ENCODE assay signal across 8 cellular contexts in the genomic region with DNA sequence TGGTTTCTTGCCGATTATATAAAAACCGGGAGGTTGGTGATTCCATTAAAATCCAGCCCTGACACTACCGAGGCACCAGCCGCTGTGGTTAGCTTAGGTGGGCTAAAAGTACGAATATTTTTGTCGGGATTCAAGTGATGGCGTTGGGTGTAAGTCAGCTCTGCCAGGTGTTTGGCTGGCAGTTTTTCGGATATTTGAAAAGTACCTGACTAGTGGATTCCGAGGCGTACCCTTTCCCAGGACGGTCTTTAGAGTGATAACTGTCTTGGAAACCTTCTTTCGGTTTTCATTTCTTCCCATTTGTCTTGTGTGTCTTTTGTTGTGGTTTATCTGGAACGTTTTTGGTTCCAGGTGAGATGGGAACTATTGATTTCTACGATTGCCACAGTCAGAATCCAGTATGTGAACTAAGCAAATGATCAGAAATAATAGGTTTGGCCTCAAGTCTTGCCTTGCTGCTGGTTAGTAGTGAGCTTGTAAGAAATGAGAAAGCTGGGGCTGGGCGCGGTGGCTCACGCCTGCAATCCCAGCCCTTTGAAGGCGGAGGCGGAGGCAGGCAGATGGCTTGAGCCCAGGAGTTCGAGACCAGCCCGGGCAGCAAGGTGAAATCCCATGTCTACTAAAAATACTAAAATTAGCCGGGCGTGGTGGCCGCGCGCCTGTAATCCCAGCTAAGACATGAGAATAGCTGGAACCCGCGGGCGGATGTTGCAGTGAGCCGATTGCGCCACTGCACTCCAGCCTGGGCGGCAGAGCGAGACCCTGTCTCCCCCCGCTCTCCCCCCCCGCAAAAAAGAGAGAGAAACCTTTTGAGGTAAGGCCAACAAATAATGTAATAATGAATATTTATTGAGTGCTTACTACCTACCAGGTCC. TPM values are rescaled to one million over a fixed set of nuclear protein-coding genes. Genes with fewer than 3 reads are reported as not detected.
DNase-seq lines count a peak whose midpoint lies in the region; ATAC-seq and TF ChIP-seq lines count a peak whose summit lies in the region.

No MANE protein-coding gene starts in this region.

- peaks cover 0 to 2% of the 10 kb centered on the region in 2 donors for H3K27me3 Mint-ChIP-seq in CD4-positive, alpha-beta memory T cell
- peaks cover 30% of the 10 kb centered on the region for H3K27me3 Mint-ChIP-seq in WTC11 (ENCODE audit: low read depth)

- H3K4me3 Mint-ChIP-seq in CD4-positive, alpha-beta memory T cell = peak overlapping the region; percentile 93 to 99 (median 96)
- H3K4me3 Mint-ChIP-seq in WTC11 = peak overlapping the region; percentile 88
- peak overlapping the region; percentile 85 for H3K4me3 Mint-ChIP-seq in stimulated activated effector memory CD8-positive, alpha-beta T cell treated with anti-CD3 and anti-CD28 coated beads, Interleukin-12 subunit alpha, Interleukin-12 subunit beta, amount 100 ng/mL, for 72 hours

- peaks cover 2 to 14% of the 10 kb centered on the region in 2 donors for H3K36me3 Mint-ChIP-seq in CD4-positive, alpha-beta memory T cell
- no peaks in the 10 kb centered on the region for H3K36me3 Mint-ChIP-seq in WTC11
- H3K36me3 Mint-ChIP-seq in stimulated activated effector memory CD8-positive, alpha-beta T cell treated with anti-CD3 and anti-CD28 coated beads, Interleukin-12 subunit alpha, Interleukin-12 subunit beta, amount 100 ng/mL, for 72 hours = peaks cover 10% of the 10 kb centered on the region

- H3K4me3 ChIP-seq in CD4-positive, alpha-beta memory T cell (ENCODE audit: low read length in 2 of 2) = peak overlapping the region; percentile 75 to 89
- peak overlapping the region; percentile 81 for H3K4me3 ChIP-seq in HUES6 (ENCODE audit: low read depth, low read length)
- peak overlapping the region; percentile 91 for H3K4me3 ChIP-seq in lower lobe of right lung

- no peaks in the 10 kb centered on the region for H3K9me3 ChIP-seq in CD4-positive, alpha-beta memory T cell (ENCODE audit: control insufficient read depth in 1 of 2, low read length in 2 of 2)
- H3K9me3 ChIP-seq in HUES6 (ENCODE audit: control insufficient read depth, insufficient read depth, low read depth, low read length) = no peaks in the 10 kb centered on the region
- no peaks in the 10 kb centered on the region for H3K9me3 ChIP-seq in lower lobe of right lung

- H3K27ac ChIP-seq in CD4-positive, alpha-beta memory T cell (ENCODE audit: low read depth, low read length) = peak overlapping the region; percentile 86
- no peak overlapping the region for H3K27ac ChIP-seq in HUES6 (ENCODE audit: low read depth, low read length)
- peak overlapping the region; percentile 94 for H3K27ac ChIP-seq in lower lobe of right lung

- CTCF ChIA-PET in CD4-positive, alpha-beta memory T cell (lab: Charles Lee; ENCODE audit: partially characterized antibody) = interaction anchor here (0.7 to 1.7 kb wide), 7 partner anchors 26 to 152 kb away, joined by 3 to 7 read pairs (median 4); no protein-coding TSS in a partner anchor
- CTCF ChIA-PET in WTC11 (lab: Charles Lee) = interaction anchor here (0.7 to 1.1 kb wide), 2 partner anchors 70 to 338 kb away, joined by 3 to 4 read pairs; no protein-coding TSS in a partner anchor

- peak overlapping the region; percentile 59 for H3K9ac ChIP-seq in HUES6 (ENCODE audit: low read length)

- DNase-seq in CD4-positive, alpha-beta memory T cell = peak in 4 of 5 donors; percentile 27 to 39 (median 35)
- DNase-seq in WTC11 (ENCODE audit: low spot score) (no peak), dermis blood vessel endothelial cell (peak; percentile 54), lower lobe of right lung (peak; percentile 69), DMS153 treated with DMSO at 0.1 percent for 48 hours (lab: John Stamatoyannopoulos, UW; ENCODE audit: unreplicated experiment) (no peak)
- DNase-seq in stimulated activated effector memory CD8-positive, alpha-beta T cell treated with anti-CD3 and anti-CD28 coated beads, Interleukin-12 subunit alpha, Interleukin-12 subunit beta, amount 100 ng/mL, for 72 hours (ENCODE audit: low spot score in 2 of 2) = peak in 1 of 2 donors; percentile 60

- no peaks in the 10 kb centered on the region for H3K9me3 Mint-ChIP-seq in CD4-positive, alpha-beta memory T cell
- H3K9me3 Mint-ChIP-seq in WTC11 = no peaks in the 10 kb centered on the region
- H3K9me3 Mint-ChIP-seq in stimulated activated effector memory CD8-positive, alpha-beta T cell treated with anti-CD3 and anti-CD28 coated beads, Interleukin-12 subunit alpha, Interleukin-12 subunit beta, amount 100 ng/mL, for 72 hours = no peaks in the 10 kb centered on the region

- ATAC-seq in WTC11 = no peak
- ATAC-seq in lower lobe of right lung = peak in 1 of 2 donors; percentile 23
- ATAC-seq in stimulated activated effector memory CD8-positive, alpha-beta T cell treated with anti-CD3 and anti-CD28 coated beads, Interleukin-12 subunit alpha, Interleukin-12 subunit beta, amount 100 ng/mL, for 72 hours = no peak
- no peak for ATAC-seq in HG02852 (IDR thresholded peaks at IDR 0.05; ENCODE audit: unreplicated experiment)

- TF ChIP-seq CTCF in WTC11 (IDR thresholded peaks at IDR 0.05) (no peak), lower lobe of right lung (IDR thresholded peaks at IDR 0.05) (no peak)

- H3K27me3 ChIP-seq in CD4-positive, alpha-beta memory T cell (ENCODE audit: insufficient read depth, low read length) = no peaks in the 10 kb centered on the region
- peaks cover 25% of the 10 kb centered on the region for H3K27me3 ChIP-seq in HUES6 (ENCODE audit: control insufficient read depth, insufficient read depth, low read length)
- no peaks in the 10 kb centered on the region for H3K27me3 ChIP-seq in lower lobe of right lung (ENCODE audit: low read depth)

- peaks cover 34 to 62% (median 47%) of the 10 kb centered on the region in 4 donors for H3K4me1 Mint-ChIP-seq in CD4-positive, alpha-beta memory T cell
- H3K4me1 Mint-ChIP-seq in WTC11 = peaks cover 29% of the 10 kb centered on the region
- peaks cover 57% of the 10 kb centered on the region for H3K4me1 Mint-ChIP-seq in stimulated activated effector memory CD8-positive, alpha-beta T cell treated with anti-CD3 and anti-CD28 coated beads, Interleukin-12 subunit alpha, Interleukin-12 subunit beta, amount 100 ng/mL, for 72 hours

- H3K36me3 ChIP-seq in CD4-positive, alpha-beta memory T cell (ENCODE audit: insufficient read depth, low read length) = no peaks in the 10 kb centered on the region
- no peaks in the 10 kb centered on the region for H3K36me3 ChIP-seq in HUES6 (ENCODE audit: control insufficient read depth, insufficient read depth, low read length)
- H3K36me3 ChIP-seq in lower lobe of right lung = no peaks in the 10 kb centered on the region

- peak overlapping the region; percentile 90 to 98 (median 95) for H3K27ac Mint-ChIP-seq in CD4-positive, alpha-beta memory T cell
- peak overlapping the region; percentile 49; the same call in 1 of the 2 replicates for H3K27ac Mint-ChIP-seq in WTC11
- peak overlapping the region; percentile 90 for H3K27ac Mint-ChIP-seq in stimulated activated effector memory CD8-positive, alpha-beta T cell treated with anti-CD3 and anti-CD28 coated beads, Interleukin-12 subunit alpha, Interleukin-12 subunit beta, amount 100 ng/mL, for 72 hours

- intact Hi-C loops in CD4-positive, alpha-beta memory T cell (cut with micrococcal nuclease) = loop anchor here (1.0 to 5.0 kb wide), 5 partner anchors 40 to 201 kb away; a partner anchor contains a TSS
- intact Hi-C loops in lower lobe of right lung (cut with DNase I) = no loop called here

- H3K4me1 ChIP-seq in CD4-positive, alpha-beta memory T cell (ENCODE audit: insufficient read depth, low read length) = peaks cover 56% of the 10 kb centered on the region
- H3K4me1 ChIP-seq in HUES6 (ENCODE audit: control insufficient read depth, insufficient read depth, low read length) (peaks cover 6% of the 10 kb centered on the region; the same call in 1 of the 2 replicates), lower lobe of right lung (peaks cover 37% of the 10 kb centered on the region)

- POLR2A ChIA-PET in CD4-positive, alpha-beta memory T cell (lab: Charles Lee; ENCODE audit: partially characterized antibody) = interaction anchor here (0.6 to 4.2 kb wide), 6 partner anchors 13 to 199 kb away, joined by 3 to 42 read pairs (median 18); a partner anchor contains a TSS
- POLR2A ChIA-PET in WTC11 (lab: Charles Lee) = no interaction called here

TF ChIP-seq in WTC11, 78 proteins besides CTCF, POLR2A, EP300 and RAD21 (continues in another document):
- TF ChIP-seq, protein P1, sequence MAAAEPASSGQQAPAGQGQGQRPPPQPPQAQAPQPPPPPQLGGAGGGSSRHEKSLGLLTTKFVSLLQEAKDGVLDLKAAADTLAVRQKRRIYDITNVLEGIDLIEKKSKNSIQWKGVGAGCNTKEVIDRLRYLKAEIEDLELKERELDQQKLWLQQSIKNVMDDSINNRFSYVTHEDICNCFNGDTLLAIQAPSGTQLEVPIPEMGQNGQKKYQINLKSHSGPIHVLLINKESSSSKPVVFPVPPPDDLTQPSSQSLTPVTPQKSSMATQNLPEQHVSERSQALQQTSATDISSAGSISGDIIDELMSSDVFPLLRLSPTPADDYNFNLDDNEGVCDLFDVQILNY (CRISPR knock-in tag; IDR thresholded peaks at IDR 0.05) = no peak

RNA-seq across cellular contexts. Expression of a gene that starts 1.4 kb away (rescaled TPM):
- total RNA-seq in CD4-positive, alpha-beta memory T cell = 10 to 100 TPM; 60.0 to 60.2 TPM
- 100 to 1,000 TPM in 1 of 2 donors, 10 to 100 TPM in 1; 98.6 to 120 TPM for polyA plus RNA-seq in CD4-positive, alpha-beta memory T cell
- total RNA-seq in WTC11 (2021) = 21.4 to 24.5 TPM (median 23.7 TPM) in 3 replicates
- 73.2 and 110 TPM in 2 replicates for total RNA-seq in dermis blood vessel endothelial cell
- 37.7 TPM for total RNA-seq in lower lobe of right lung

RNA-seq across cellular contexts. Expression of a gene that starts 14.4 kb away (rescaled TPM):
- 10 to 100 TPM; 64.0 to 69.6 TPM for total RNA-seq in CD4-positive, alpha-beta memory T cell
- polyA plus RNA-seq in CD4-positive, alpha-beta memory T cell = 10 to 100 TPM; 13.2 to 26.5 TPM
- 21.8 to 22.9 TPM (median 22.9 TPM) in 3 replicates for total RNA-seq in WTC11 (2021)
- 8.8 and 15.3 TPM in 2 replicates for total RNA-seq in dermis blood vessel endothelial cell
- total RNA-seq in lower lobe of right lung = 33.1 TPM

RNA-seq across cellular contexts. Expression of a gene that starts 40.0 kb away (rescaled TPM):
- 10 to 100 TPM; 76.0 to 87.7 TPM for total RNA-seq in CD4-positive, alpha-beta memory T cell
- 10 to 100 TPM in 1 of 2 donors, 1 to 10 TPM in 1; 7.4 to 21.5 TPM for polyA plus RNA-seq in CD4-positive, alpha-beta memory T cell
- 63.6 to 68.7 TPM (median 64.4 TPM) in 3 replicates for total RNA-seq in WTC11 (2021)
- 82.4 and 154 TPM in 2 replicates for total RNA-seq in dermis blood vessel endothelial cell
- total RNA-seq in lower lobe of right lung = 35.7 TPM

Comparison
In these comparisons a context has a peak if more than half of its experiments do, and no peak if none do; other contexts are left out.
1. DNase-seq: peak in CD4-positive, alpha-beta memory T cell (4 of 5), dermis blood vessel endothelial cell (single experiment) and lower lobe of right lung (single experiment); none in WTC11 (single experiment) and DMS153 treated with DMSO at 0.1 percent for 48 hours (single experiment).
2. Peak in every context shown above with its lines, with median percentiles within 50 percentile points of each other: H3K4me3 ChIP-seq, H3K27ac Mint-ChIP-seq and H3K4me3 Mint-ChIP-seq.